ENCODE assay signal across 11 cellular contexts in the genomic region with DNA sequence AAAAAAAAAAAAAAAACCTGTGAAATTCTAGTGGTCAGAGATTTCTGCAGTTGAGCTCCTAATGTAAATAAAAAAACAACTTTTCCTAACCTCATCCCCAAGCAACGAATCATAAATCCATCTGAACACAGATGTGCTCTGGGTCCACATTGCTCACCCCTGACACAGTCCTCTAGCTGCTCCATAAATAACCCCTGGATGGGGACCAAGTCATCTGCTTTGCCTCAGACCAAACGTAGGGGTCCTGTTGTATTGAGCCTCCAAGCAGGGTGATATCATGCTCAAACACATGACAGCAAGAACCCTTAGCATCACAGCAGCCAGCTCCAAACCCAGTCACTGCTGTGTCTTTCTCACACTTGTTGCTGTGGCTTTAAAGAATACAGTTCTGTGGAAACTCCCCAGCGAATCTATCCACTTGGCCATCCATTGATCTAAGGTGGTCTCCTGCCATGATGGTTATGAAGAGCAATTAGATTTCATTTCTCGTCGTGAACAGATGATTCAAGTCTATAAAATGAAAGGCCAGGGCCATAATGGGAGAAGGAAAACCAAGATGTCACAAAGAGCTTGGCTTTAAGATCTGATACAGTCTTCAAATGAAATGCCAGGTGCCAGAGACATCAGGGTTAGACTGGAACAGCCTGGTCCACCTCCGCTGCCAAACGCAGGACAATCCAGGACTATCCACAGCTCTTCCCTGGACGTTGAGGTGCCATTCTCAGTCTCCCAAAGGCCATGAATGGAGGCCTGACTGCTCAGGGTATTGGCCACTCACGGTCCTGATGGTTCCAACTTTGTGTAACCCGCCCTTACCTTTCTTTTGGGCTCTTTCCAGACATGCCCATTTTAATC. TPM values are rescaled to one million over a fixed set of nuclear protein-coding genes. Genes with fewer than 3 reads are reported as not detected.
DNase-seq lines count a peak whose midpoint lies in the region; ATAC-seq and TF ChIP-seq lines count a peak whose summit lies in the region.
"Had no signal": no experiment of that assay in that cellular context is flagged by ENCODE, and none has a peak within 500 bp of the region (broad histone marks: within the 10 kb centered on the region; RNA-seq: fewer than 3 reads in every experiment).

No MANE protein-coding gene starts in this region.

- H3K27me3 ChIP-seq in liver (ENCODE audit: control insufficient read depth in 4 of 4, insufficient read depth in 4 of 4, low read length in 3 of 4) (no peaks in the 10 kb centered on the region), thymus (ENCODE audit: control insufficient read depth, insufficient read depth) (no peaks in the 10 kb centered on the region), osteoblast (ENCODE audit: insufficient read depth, low read length) (peaks cover 11% of the 10 kb centered on the region)
- H3K27me3 ChIP-seq: esophagus muscularis mucosa had no signal

- no peaks in the 10 kb centered on the region for H3K9me3 Mint-ChIP-seq in chondrocyte (ENCODE audit: low read depth)
- H3K9me3 Mint-ChIP-seq: natural killer cell treated with Interleukin-12 subunit alpha and Interleukin-12 subunit beta and Interleukin-15 and Interleukin-18, amount 100 ng/mL, for 72 hours had no signal

- peaks cover 28 to 90% (median 72%) of the 10 kb centered on the region in 4 donors for H3K4me1 ChIP-seq in liver (ENCODE audit: control insufficient read depth in 4 of 4, insufficient read depth in 4 of 4, low read length in 3 of 4)
- H3K4me1 ChIP-seq in thymus (ENCODE audit: control insufficient read depth, insufficient read depth, low read length), result no peaks in the 10 kb centered on the region
- peaks cover 12% of the 10 kb centered on the region for H3K4me1 ChIP-seq in osteoblast (ENCODE audit: insufficient read depth, low read length)

- H3K4me3 ChIP-seq in liver (ENCODE audit: low read depth in 1 of 3, low read length in 3 of 3), result no peak overlapping the region
- H3K4me3 ChIP-seq in thymus (ENCODE audit: low read length), result no peak overlapping the region
- no peak overlapping the region for H3K4me3 ChIP-seq in osteoblast (ENCODE audit: insufficient read depth, low read length)
- H3K4me3 ChIP-seq: esophagus muscularis mucosa had no signal

- H3K4me3 Mint-ChIP-seq in chondrocyte (ENCODE audit: unreplicated experiment), result no peak overlapping the region
- H3K4me3 Mint-ChIP-seq: natural killer cell treated with Interleukin-12 subunit alpha and Interleukin-12 subunit beta and Interleukin-15 and Interleukin-18, amount 100 ng/mL, for 72 hours had no signal

- no peak overlapping the region for H3K4me2 ChIP-seq in osteoblast (ENCODE audit: insufficient read depth, low read length)

- H3K79me2 ChIP-seq in osteoblast (ENCODE audit: insufficient read depth, low read length), result no peaks in the 10 kb centered on the region

- peaks cover 53% of the 10 kb centered on the region for H3K4me1 Mint-ChIP-seq in chondrocyte (ENCODE audit: low read depth)

- H3K36me3 ChIP-seq in KOPT-K1 (ENCODE audit: insufficient read depth, low read length) (no peaks in the 10 kb centered on the region), liver (ENCODE audit: control insufficient read depth in 4 of 4, insufficient read depth in 3 of 4, low read depth in 1 of 4, low read length in 3 of 4) (no peaks in the 10 kb centered on the region), thymus (ENCODE audit: control insufficient read depth, insufficient read depth) (no peaks in the 10 kb centered on the region), osteoblast (ENCODE audit: insufficient read depth, low read length) (no peaks in the 10 kb centered on the region)
- H3K36me3 ChIP-seq: esophagus muscularis mucosa had no signal

- no peaks in the 10 kb centered on the region for H3K27me3 Mint-ChIP-seq in chondrocyte (ENCODE audit: low read depth)

- H3K27ac ChIP-seq in KOPT-K1 (ENCODE audit: low read depth, low read length, poor library complexity, severe bottlenecking), result peak overlapping the region; percentile 74
- H3K27ac ChIP-seq in liver (ENCODE audit: low read depth in 1 of 2, low read length in 2 of 2), result peak overlapping the region in 1 of 2 donors; percentile 2
- peak overlapping the region; percentile 36 for H3K27ac ChIP-seq in thymus (ENCODE audit: low read depth)
- no peak overlapping the region for H3K27ac ChIP-seq in osteoblast (ENCODE audit: low read depth, low read length)

- TF ChIP-seq CTCF in chondrocyte (IDR thresholded peaks at IDR 0.05), result no peak
- TF ChIP-seq CTCF in liver (IDR thresholded peaks at IDR 0.05; ENCODE audit: low read depth, low read length, missing input control), result no peak
- no peak for TF ChIP-seq CTCF in osteoblast (IDR thresholded peaks at IDR 0.05; ENCODE audit: extremely low read depth, low read depth, low read length)

- peak overlapping the region; percentile 71 for H3K27ac Mint-ChIP-seq in chondrocyte (ENCODE audit: unreplicated experiment)
- H3K27ac Mint-ChIP-seq: natural killer cell treated with Interleukin-12 subunit alpha and Interleukin-12 subunit beta and Interleukin-15 and Interleukin-18, amount 100 ng/mL, for 72 hours had no signal

- TF ChIP-seq RAD21 in liver (IDR thresholded peaks at IDR 0.05), result no peak

- no peaks in the 10 kb centered on the region for H3K9me3 ChIP-seq in KOPT-K1 (ENCODE audit: insufficient read depth, low read length, poor library complexity, severe bottlenecking)
- H3K9me3 ChIP-seq in liver (ENCODE audit: control insufficient read depth in 4 of 4, low read length in 3 of 4), result no peaks in the 10 kb centered on the region
- no peaks in the 10 kb centered on the region for H3K9me3 ChIP-seq in thymus (ENCODE audit: control insufficient read depth)
- H3K9me3 ChIP-seq in osteoblast (ENCODE audit: low read depth, low read length), result no peaks in the 10 kb centered on the region
- H3K9me3 ChIP-seq: esophagus muscularis mucosa had no signal

- no peak overlapping the region for H3K9ac ChIP-seq in liver (ENCODE audit: low read depth in 1 of 2, low read length in 2 of 2)

- no peak for ATAC-seq in GM21737 (IDR thresholded peaks at IDR 0.05; ENCODE audit: unreplicated experiment)
- no peak for ATAC-seq in GM18867 (IDR thresholded peaks at IDR 0.05; ENCODE audit: unreplicated experiment)
- ATAC-seq: natural killer cell treated with Interleukin-12 subunit alpha and Interleukin-12 subunit beta and Interleukin-15 and Interleukin-18, amount 100 ng/mL, for 72 hours had no signal

- DNase-seq in chondrocyte (ENCODE audit: low spot score) (no peak), osteoblast (ENCODE audit: insufficient read length, low spot score, missing footprints) (no peak), NCI-H146 (lab: John Stamatoyannopoulos, UW) (no peak)
- DNase-seq: activated CD4-positive, alpha-beta T cell treated with anti-CD3 and anti-CD28 coated beads, Interleukin-2, amount 50 U/mL, for 1 hour had no signal

- H3K36me3 Mint-ChIP-seq in chondrocyte (ENCODE audit: low read depth), result no peaks in the 10 kb centered on the region
- H3K36me3 Mint-ChIP-seq: natural killer cell treated with Interleukin-12 subunit alpha and Interleukin-12 subunit beta and Interleukin-15 and Interleukin-18, amount 100 ng/mL, for 72 hours had no signal

- no peak overlapping the region for H2AFZ ChIP-seq in osteoblast (ENCODE audit: low read length)

- no peaks in the 10 kb centered on the region for H4K20me1 ChIP-seq in osteoblast (ENCODE audit: insufficient read depth, low read length)

- 76% methylated on average over 10 of the region's 10 CpGs for WGBS in liver
- WGBS in thymus, result 94% methylated on average over 10 of the region's 10 CpGs

TF ChIP-seq in liver, 16 proteins besides CTCF, POLR2A, EP300 and RAD21:
- no peak for TF ChIP-seq TAF1 (conservative IDR thresholded peaks at IDR 0.05)
- TF ChIP-seq MAX (IDR thresholded peaks at IDR 0.05), result no peak
- TF ChIP-seq NR2F2 (IDR thresholded peaks at IDR 0.05), result peak; percentile 72
- no peak for TF ChIP-seq YY1 (IDR thresholded peaks at IDR 0.05)
- peak; percentile 19 for TF ChIP-seq SP1 (IDR thresholded peaks at IDR 0.05)
- TF ChIP-seq, protein P1, sequence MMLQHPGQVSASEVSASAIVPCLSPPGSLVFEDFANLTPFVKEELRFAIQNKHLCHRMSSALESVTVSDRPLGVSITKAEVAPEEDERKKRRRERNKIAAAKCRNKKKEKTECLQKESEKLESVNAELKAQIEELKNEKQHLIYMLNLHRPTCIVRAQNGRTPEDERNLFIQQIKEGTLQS (IDR thresholded peaks at IDR 0.05), result no peak
- no peak for TF ChIP-seq FOXA1 (IDR thresholded peaks at IDR 0.05)
- TF ChIP-seq RXRA (IDR thresholded peaks at IDR 0.05), result no peak
- no peak for TF ChIP-seq HNF4G (IDR thresholded peaks at IDR 0.05)
- no peak for TF ChIP-seq GABPA (IDR thresholded peaks at IDR 0.05 in 1 of 2, conservative IDR thresholded peaks at IDR 0.05 in 1 of 2)

RNA-seq across cellular contexts. Expression of gene TBC1D8, which starts 39.0 kb away (rescaled TPM):
- total RNA-seq in chondrocyte (6.2 to 8.2 TPM (median 7.3 TPM) in 3 replicates), liver (10 to 100 TPM; 10.4 to 38.6 TPM), osteoblast (13.4 and 13.8 TPM in 2 replicates)
- polyA plus RNA-seq in liver (10 to 100 TPM; 13.2 to 13.5 TPM), thymus (16.5 TPM)
